Comparison of ENCODE assay signal across 10 cellular contexts in genomic region chr1:115650961-115651360, GRCh38.
"Had no signal": no experiment of that assay in that cellular context is flagged by ENCODE, and none has a peak within 500 bp of the region (broad histone marks: within the 10 kb centered on the region; RNA-seq: fewer than 3 reads in every experiment).

No MANE protein-coding gene starts in this region.

- H3K36me3 ChIP-seq: thyroid gland had no signal

- H3K4me3 Mint-ChIP-seq: activated CD4-positive, alpha-beta memory T cell treated with anti-CD3 and anti-CD28 coated beads, Interleukin-2, amount 10 ng/mL, durations not matched to agents 7 days and 5 days; activated naive CD8-positive, alpha-beta T cell treated with anti-CD3 and anti-CD28 coated beads for 36 hours; T-cell had no signal

- H3K27ac Mint-ChIP-seq: activated CD4-positive, alpha-beta memory T cell treated with anti-CD3 and anti-CD28 coated beads, Interleukin-2, amount 10 ng/mL, durations not matched to agents 7 days and 5 days; activated naive CD8-positive, alpha-beta T cell treated with anti-CD3 and anti-CD28 coated beads for 36 hours; T-cell had no signal

- H3K9me3 ChIP-seq: thyroid gland had no signal

- H3K36me3 Mint-ChIP-seq: activated naive CD8-positive, alpha-beta T cell treated with anti-CD3 and anti-CD28 coated beads for 36 hours; T-cell had no signal

- H3K9me3 Mint-ChIP-seq: activated CD4-positive, alpha-beta memory T cell treated with anti-CD3 and anti-CD28 coated beads, Interleukin-2, amount 10 ng/mL, durations not matched to agents 7 days and 5 days; activated naive CD8-positive, alpha-beta T cell treated with anti-CD3 and anti-CD28 coated beads for 36 hours; T-cell had no signal

- H3K4me3 ChIP-seq: thyroid gland had no signal

- H3K27me3 Mint-ChIP-seq: activated CD4-positive, alpha-beta memory T cell treated with anti-CD3 and anti-CD28 coated beads, Interleukin-2, amount 10 ng/mL, durations not matched to agents 7 days and 5 days; activated naive CD8-positive, alpha-beta T cell treated with anti-CD3 and anti-CD28 coated beads for 36 hours had no signal

- H3K27me3 ChIP-seq: foreskin keratinocyte, thyroid gland had no signal

- ATAC-seq: foreskin keratinocyte, left ventricle myocardium superior, T-cell had no signal

- H3K27ac ChIP-seq: foreskin keratinocyte, thyroid gland had no signal

- DNase-seq: activated CD4-positive, alpha-beta memory T cell treated with anti-CD3 and anti-CD28 coated beads, Interleukin-2, amount 10 ng/mL, durations not matched to agents 7 days and 5 days; activated gamma-delta T cell treated with Interleukin-2 at 50 U/mL for 16 hours; activated naive CD8-positive, alpha-beta T cell treated with anti-CD3 and anti-CD28 coated beads for 36 hours; activated T-cell treated with anti-CD3 and anti-CD28 coated beads, Interleukin-2, amount 50 U/mL, for 48 hours; foreskin keratinocyte; head of caudate nucleus; left ventricle myocardium superior; T-cell; T1000; thyroid gland had no signal
